18 cellular contexts compared by ENCODE assay signal in the genomic region with DNA sequence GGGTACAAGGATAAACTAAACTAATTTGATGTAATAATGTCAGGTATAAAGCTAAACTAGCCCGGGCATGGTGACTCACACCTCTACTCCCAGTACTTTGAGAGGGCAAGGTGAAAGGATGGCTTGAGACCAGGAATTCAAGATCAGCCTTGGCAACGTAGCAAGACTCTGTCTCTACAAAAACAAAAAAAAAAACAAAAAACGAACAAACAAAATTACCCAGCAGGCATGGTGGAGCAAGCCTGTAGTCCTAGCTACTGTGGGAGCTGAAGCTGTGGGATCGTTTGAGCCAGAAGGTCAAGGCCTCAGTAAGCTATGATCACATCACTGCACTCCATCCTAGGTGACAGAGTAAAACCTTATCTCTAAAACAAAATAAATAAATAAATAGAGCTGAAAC.
A peak's percentile ranks its signal among the peaks of the same experiment; 100 is the strongest.
DNase-seq lines count a peak whose midpoint lies in the region; ATAC-seq and TF ChIP-seq lines count a peak whose summit lies in the region.
"Had no signal": no experiment of that assay in that cellular context is flagged by ENCODE, and none has a peak within 500 bp of the region (broad histone marks: within the 10 kb centered on the region; RNA-seq: fewer than 3 reads in every experiment).

No MANE protein-coding gene starts in this region.

- H3K4me1 ChIP-seq in right lobe of liver (peaks cover 0 to 5% (median 0%) of the 10 kb centered on the region in 4 donors), SJCRH30 (no peaks in the 10 kb centered on the region)
- H3K4me1 ChIP-seq: SJSA1 had no signal

- intact Hi-C loops in right lobe of liver (cut with DNase I): no loop called here

- ATAC-seq in esophagus mucosa (peak; percentile 53), right lobe of liver (peak; percentile 77 to 99 (median 96)), GM18868 (IDR thresholded peaks at IDR 0.05; ENCODE audit: unreplicated experiment) (no peak)

- H3K4me3 ChIP-seq in right lobe of liver (no peak overlapping the region), SJCRH30 (no peak overlapping the region)
- H3K4me3 ChIP-seq: SJSA1 had no signal

- no peaks in the 10 kb centered on the region for H3K9me3 ChIP-seq in right lobe of liver
- H3K9me3 ChIP-seq in SJCRH30 (replicated peaks): no peaks in the 10 kb centered on the region
- H3K9me3 ChIP-seq: SJSA1 had no signal

- no peak for TF ChIP-seq CTCF in right lobe of liver (IDR thresholded peaks at IDR 0.05)

- TF ChIP-seq POLR2A in right lobe of liver (IDR thresholded peaks at IDR 0.05): no peak

- H3K27me3 ChIP-seq in right lobe of liver: no peaks in the 10 kb centered on the region
- H3K27me3 ChIP-seq in SJCRH30: no peaks in the 10 kb centered on the region; the same call in 1 of the 2 replicates
- H3K27me3 ChIP-seq: SJSA1 had no signal

- in situ Hi-C loops in Caki2 (cut with HindIII; ENCODE audit: low pct_unique_long_range_greater_than_20kb, low sequenced_read_pairs): no loop called here

- H3K36me3 ChIP-seq in right lobe of liver (no peaks in the 10 kb centered on the region), SJCRH30 (no peaks in the 10 kb centered on the region)
- H3K36me3 ChIP-seq: SJSA1 had no signal

- DNase-seq in Caki2 (ENCODE audit: low read depth) (peak; percentile 98), astrocyte of the hippocampus (ENCODE audit: low read depth, low spot score) (peak; percentile 52), right lobe of liver (peak in 1 of 3 donors; percentile 29), Ammon's horn (ENCODE audit: low spot score) (no peak), SJCRH30 (no peak)
- DNase-seq: COR-L47, DMS153, HFFc6, IMR-90, Kasumi-1, NCI-H187 treated with DMSO at 0.1 percent for 48 hours, NCI-H2171, NCI-H446, NCI-H69 had no signal

- WGBS in right lobe of liver (ENCODE audit: insufficient coverage, low coverage, low lambda C conversion rate, missing lambda C conversion rate): 11% methylated on average over 4 of the region's 4 CpGs

- no peak overlapping the region for H3K27ac ChIP-seq in right lobe of liver
- no peak overlapping the region for H3K27ac ChIP-seq in SJCRH30
- H3K27ac ChIP-seq: RWPE1, SJSA1 had no signal

Comparison
In these comparisons a context has a peak if more than half of its experiments do, and no peak if none do; other contexts are left out.
1. DNase-seq: peak in Caki2 (single experiment) and astrocyte of the hippocampus (single experiment); none in Ammon's horn (single experiment) and SJCRH30 (0 of 2).